Comparison of ENCODE assay signal across 10 cellular contexts in genomic region chr10:48667960-48668541, GRCh38. TPM values are rescaled to one million over a fixed set of nuclear protein-coding genes. Genes with fewer than 3 reads are reported as not detected.
DNase-seq lines count a peak whose midpoint lies in the region; ATAC-seq and TF ChIP-seq lines count a peak whose summit lies in the region.
"Had no signal": no experiment of that assay in that cellular context is flagged by ENCODE, and none has a peak within 500 bp of the region (broad histone marks: within the 10 kb centered on the region; RNA-seq: fewer than 3 reads in every experiment).

No MANE protein-coding gene starts in this region.

- peak overlapping the region in 1 of 8 donors; percentile 9 for H3K4me3 ChIP-seq in spleen
- no peak overlapping the region for H3K4me3 ChIP-seq in heart left ventricle
- H3K4me3 ChIP-seq: SK-N-MC had no signal

- H3K36me3 ChIP-seq in spleen (no peaks in the 10 kb centered on the region), heart left ventricle (no peaks in the 10 kb centered on the region)

- TF ChIP-seq CTCF in spleen (IDR thresholded peaks at IDR 0.05 in 8 of 11, conservative IDR thresholded peaks at IDR 0.05 in 3 of 11) = no peak
- TF ChIP-seq CTCF in heart left ventricle (IDR thresholded peaks at IDR 0.05) = no peak

- H3K27ac ChIP-seq in spleen (peak overlapping the region; percentile 54 to 94 (median 78)), heart left ventricle (no peak overlapping the region)
- H3K27ac ChIP-seq: SK-N-MC had no signal

- H3K4me1 ChIP-seq in spleen (peaks cover 4 to 65% (median 30%) of the 10 kb centered on the region in 6 donors), heart left ventricle (peaks cover 0 to 5% (median 0%) of the 10 kb centered on the region in 12 donors)

- TF ChIP-seq POLR2A in spleen (IDR thresholded peaks at IDR 0.05) (no peak), heart left ventricle (IDR thresholded peaks at IDR 0.05) (no peak)

- intact Hi-C loops in spleen (cut with DNase I; ENCODE audit: low total_unique reads) (loop anchor here (10.0 kb wide), 2 partner anchors 137 to 307 kb away; no protein-coding TSS in a partner anchor), heart left ventricle (cut with DNase I) (loop anchor here in 3 of 10 donors (5.0 to 10.0 kb wide), 3 partner anchors 299 to 847 kb away; no protein-coding TSS in a partner anchor), Right ventricle myocardium inferior (cut with DNase I) (no loop called here)

- DNase-seq in MV-4-11 (lab: John Stamatoyannopoulos, UW) (peak; percentile 98), spleen (peak; percentile 83), heart left ventricle (no peak), Right ventricle myocardium inferior (ENCODE audit: missing footprints) (no peak), NCI-H1930 (lab: John Stamatoyannopoulos, UW) (no peak)
- DNase-seq: activated naive CD4-positive, alpha-beta T cell treated with anti-CD3 and anti-CD28 coated beads for 36 hours had no signal

- ATAC-seq in GM18868 (IDR thresholded peaks at IDR 0.05; ENCODE audit: unreplicated experiment) (peak; percentile 34), HG02623 (IDR thresholded peaks at IDR 0.05; ENCODE audit: unreplicated experiment) (peak; percentile 33), HG02970 (IDR thresholded peaks at IDR 0.05; ENCODE audit: low FRiP score, unreplicated experiment) (no peak), heart left ventricle (no peak), Right ventricle myocardium inferior (no peak)

- H3K27me3 ChIP-seq in spleen (replicated peaks in 1 of 7) (peaks cover 0 to 11% (median 0%) of the 10 kb centered on the region in 7 donors), heart left ventricle (no peaks in the 10 kb centered on the region)

- 43 to 54% (median 48%) methylated on average over 8 of the region's 8 CpGs for WGBS in spleen, 5 donors
- whole genome bisulfite sequencing in heart left ventricle, 4 donors = 86 to 92% (median 88%) methylated on average over 8 of the region's 8 CpGs

- H3K9me3 ChIP-seq in spleen = peaks cover 0 to 17% (median 4%) of the 10 kb centered on the region in 8 donors
- H3K9me3 ChIP-seq in heart left ventricle = peaks cover 0 to 13% (median 0%) of the 10 kb centered on the region in 12 donors

RNA-seq across cellular contexts. Expression of gene WDFY4, which starts 16.6 kb away (rescaled TPM):
- total RNA-seq in spleen (100 to 1,000 TPM in 3 of 7 donors, 10 to 100 TPM in 4; 72.1 to 120 (median 96.8) TPM), heart left ventricle (10 to 100 TPM in 1 of 9 donors, 1 to 10 TPM in 5, under 1 TPM in 3; 0.56 to 19.8 (median 1.1) TPM), Right ventricle myocardium inferior (2.5 TPM)
- polyA plus RNA-seq in spleen (10 to 100 TPM; 31.7 to 49.7 (median 39.0) TPM), heart left ventricle (under 1 TPM; 0.46 to 0.78 TPM)

Comparison
In these comparisons a context has a peak if more than half of its experiments do, and no peak if none do; other contexts are left out.
1. ATAC-seq: peak in GM18868 (single experiment) and HG02623 (single experiment); none in HG02970 (single experiment), heart left ventricle (0 of 4) and Right ventricle myocardium inferior (single experiment).
2. DNase-seq: peak in MV-4-11 (single experiment) and spleen (single experiment); none in heart left ventricle (0 of 5), Right ventricle myocardium inferior (single experiment) and NCI-H1930 (0 of 2).
3. H3K27ac ChIP-seq: peak in spleen (8 of 8); none in heart left ventricle (0 of 12).